Comparison of ENCODE assay signal across 10 cellular contexts in genomic region chr12:11621797-11622423, GRCh38. TPM values are rescaled to one million over a fixed set of nuclear protein-coding genes. Genes with fewer than 3 reads are reported as not detected.
DNase-seq lines count a peak whose midpoint lies in the region; ATAC-seq and TF ChIP-seq lines count a peak whose summit lies in the region.
"Had no signal": no experiment of that assay in that cellular context is flagged by ENCODE, and none has a peak within 500 bp of the region (broad histone marks: within the 10 kb centered on the region; RNA-seq: fewer than 3 reads in every experiment).

No MANE protein-coding gene starts in this region.

- no peaks in the 10 kb centered on the region for H3K36me3 Mint-ChIP-seq in endothelial cell (ENCODE audit: low read depth, unreplicated experiment)

- no peaks in the 10 kb centered on the region for H3K27me3 ChIP-seq in heart right ventricle
- H3K27me3 ChIP-seq in right atrium auricular region: no peaks in the 10 kb centered on the region

- peaks cover 24% of the 10 kb centered on the region for H3K4me1 Mint-ChIP-seq in endothelial cell (ENCODE audit: unreplicated experiment)

- intact Hi-C loops in heart right ventricle (cut with DNase I): loop anchor here in 5 of 10 donors (1.0 to 10.0 kb wide), 4 partner anchors 393 to 413 kb away; no protein-coding TSS in a partner anchor

- H3K9me3 ChIP-seq in heart right ventricle (peaks cover 0 to 10% (median 0%) of the 10 kb centered on the region in 11 donors), right atrium auricular region (no peaks in the 10 kb centered on the region)

- peaks cover 0 to 17% (median 0%) of the 10 kb centered on the region in 9 donors for H3K4me1 ChIP-seq in heart right ventricle
- H3K4me1 ChIP-seq in right atrium auricular region: no peaks in the 10 kb centered on the region

- H3K4me3 ChIP-seq in heart right ventricle (no peak overlapping the region), right atrium auricular region (no peak overlapping the region)

- TF ChIP-seq CTCF in heart right ventricle (IDR thresholded peaks at IDR 0.05) (peak in 8 of 9 donors; percentile 18 to 60 (median 42)), right atrium auricular region (IDR thresholded peaks at IDR 0.05) (peak in 1 of 2 donors; percentile 56), endothelial cell (IDR thresholded peaks at IDR 0.05; ENCODE audit: unreplicated experiment) (no peak)

- H3K36me3 ChIP-seq in heart right ventricle: no peaks in the 10 kb centered on the region
- H3K36me3 ChIP-seq in right atrium auricular region: no peaks in the 10 kb centered on the region

- H3K9me3 Mint-ChIP-seq in endothelial cell (ENCODE audit: unreplicated experiment): no peaks in the 10 kb centered on the region
- H3K9me3 Mint-ChIP-seq: dendritic cell treated with granulocyte-macrophage colony-stimulating factor and Interleukin-4, amounts not matched to agents 40 ng/mL and 50 ng/mL, for 4 days had no signal

- WGBS in heart right ventricle, 2 donors: 60% methylated on average over 5 of the region's 5 CpGs

- no peak overlapping the region for H3K27ac ChIP-seq in heart right ventricle
- no peak overlapping the region for H3K27ac ChIP-seq in right atrium auricular region

- H3K27ac Mint-ChIP-seq in endothelial cell (ENCODE audit: unreplicated experiment): peak overlapping the region; percentile 67
- H3K27ac Mint-ChIP-seq: dendritic cell treated with granulocyte-macrophage colony-stimulating factor and Interleukin-4, amounts not matched to agents 40 ng/mL and 50 ng/mL, for 4 days had no signal

- ATAC-seq in heart right ventricle: peak in 1 of 8 donors; percentile 37
- ATAC-seq in GM19395 (IDR thresholded peaks at IDR 0.05; ENCODE audit: unreplicated experiment): no peak
- no peak for ATAC-seq in HG03095 (IDR thresholded peaks at IDR 0.05; ENCODE audit: unreplicated experiment)
- no peak for ATAC-seq in GM21786 (IDR thresholded peaks at IDR 0.05; ENCODE audit: unreplicated experiment)

- H3K27me3 Mint-ChIP-seq in endothelial cell (ENCODE audit: unreplicated experiment): no peaks in the 10 kb centered on the region
- H3K27me3 Mint-ChIP-seq: dendritic cell treated with granulocyte-macrophage colony-stimulating factor and Interleukin-4, amounts not matched to agents 40 ng/mL and 50 ng/mL, for 4 days had no signal

- H3K4me3 Mint-ChIP-seq in endothelial cell (ENCODE audit: unreplicated experiment): no peak overlapping the region
- H3K4me3 Mint-ChIP-seq: dendritic cell treated with granulocyte-macrophage colony-stimulating factor and Interleukin-4, amounts not matched to agents 40 ng/mL and 50 ng/mL, for 4 days had no signal

- DNase-seq in heart right ventricle: peak in 1 of 2 donors; percentile 20
- DNase-seq in right atrium auricular region (ENCODE audit: low spot score): no peak
- peak; percentile 73 for DNase-seq in SK-MEL-5 (ENCODE audit: low read depth, low spot score)
- DNase-seq in endothelial cell (ENCODE audit: low spot score): no peak
- DNase-seq in superior temporal gyrus (ENCODE audit: extremely low spot score): peak; percentile 28
- DNase-seq: Calu3 had no signal

- in situ Hi-C loops in SK-MEL-5 (cut with HindIII; ENCODE audit: low pct_unique_long_range_greater_than_20kb, low sequenced_read_pairs): no loop called here

RNA-seq across cellular contexts. Expression of gene ETV6, which starts 27.6 kb away (rescaled TPM):
- total RNA-seq in heart right ventricle (10 to 100 TPM in 9 of 10 donors, 1 to 10 TPM in 1; 8.5 to 33.5 (median 15.9) TPM), right atrium auricular region (1 to 10 TPM; 6.7 TPM), endothelial cell (ENCODE audit: unreplicated experiment) (98.7 TPM)
- 1 to 10 TPM; 2.7 to 4.8 TPM for polyA plus RNA-seq in heart right ventricle
- total RNA-seq in SK-MEL-5 (2014; rRNA removed; shearing (Covaris generic)): 6.4 and 7.5 TPM in 2 replicates
- polyA plus RNA-seq in SK-MEL-5 (2015; cell fraction: cytosol; rRNA removed): 10.5 and 14.9 TPM in 2 replicates
- 19.4 and 30.5 TPM in 2 replicates for polyA plus RNA-seq in SK-MEL-5 (2015; cell fraction: nucleus; rRNA removed)

Comparison
In these comparisons a context has a peak if more than half of its experiments do, and no peak if none do; other contexts are left out.
1. DNase-seq: peak in SK-MEL-5 (single experiment) and superior temporal gyrus (single experiment); none in right atrium auricular region (single experiment) and endothelial cell (single experiment).